14 cellular contexts compared by ENCODE assay signal in genomic region chr9:311837-312236, GRCh38.
DNase-seq lines count a peak whose midpoint lies in the region; TF ChIP-seq lines count a peak whose summit lies in the region.
"Had no signal": no experiment of that assay in that cellular context is flagged by ENCODE, and none has a peak within 500 bp of the region (broad histone marks: within the 10 kb centered on the region; RNA-seq: fewer than 3 reads in every experiment).

No MANE protein-coding gene starts in this region.

- intact Hi-C loops in esophagus muscularis mucosa (cut with DNase I) = no loop called here

- no peaks in the 10 kb centered on the region for H3K27me3 ChIP-seq in endodermal cell (ENCODE audit: control insufficient read depth, insufficient read depth, low read length, poor library complexity, severe bottlenecking)
- H3K27me3 ChIP-seq in esophagus muscularis mucosa = no peaks in the 10 kb centered on the region
- H3K27me3 ChIP-seq: BLaER1 treated with 17β-estradiol and CSF1 and Interleukin-3, amounts not matched to agents 10 nM and 100 nM had no signal

- no peaks in the 10 kb centered on the region for H3K27me3 Mint-ChIP-seq in activated T-cell treated with anti-CD3 and anti-CD28 coated beads, Interleukin-2, amount 50 U/mL, for 24 hours
- no peaks in the 10 kb centered on the region for H3K27me3 Mint-ChIP-seq in endodermal cell (ENCODE audit: insufficient read depth)
- H3K27me3 Mint-ChIP-seq: CD4-positive, alpha-beta T cell had no signal

- no peak for DNase-seq in activated T-cell treated with anti-CD3 and anti-CD28 coated beads, Interleukin-2, amount 50 U/mL, for 24 hours
- DNase-seq in activated T-cell treated with anti-CD3 and anti-CD28 coated beads, Interleukin-2, amount 50 U/mL, for 1 hour = no peak
- peak; percentile 51 for DNase-seq in endodermal cell
- DNase-seq in retina = peak; percentile 22
- no peak for DNase-seq in glomerular visceral epithelial cell (ENCODE audit: extremely low spot score)
- no peak for DNase-seq in cerebellum (ENCODE audit: low spot score)
- no peak for DNase-seq in esophagus muscularis mucosa (ENCODE audit: extremely low spot score)
- DNase-seq: ACHN; Calu3; CD4-positive, alpha-beta T cell; DMS 273 treated with DMSO at 0.1 percent for 48 hours; GM23248 had no signal

- no peaks in the 10 kb centered on the region for H3K9me3 Mint-ChIP-seq in activated T-cell treated with anti-CD3 and anti-CD28 coated beads, Interleukin-2, amount 50 U/mL, for 24 hours
- no peaks in the 10 kb centered on the region for H3K9me3 Mint-ChIP-seq in endodermal cell
- H3K9me3 Mint-ChIP-seq: CD4-positive, alpha-beta T cell had no signal

- no peak for TF ChIP-seq EP300 in esophagus muscularis mucosa (IDR thresholded peaks at IDR 0.05)

- H3K4me3 Mint-ChIP-seq in activated T-cell treated with anti-CD3 and anti-CD28 coated beads, Interleukin-2, amount 50 U/mL, for 24 hours = no peak overlapping the region
- no peak overlapping the region for H3K4me3 Mint-ChIP-seq in endodermal cell
- H3K4me3 Mint-ChIP-seq: CD4-positive, alpha-beta T cell had no signal

- H3K36me3 ChIP-seq in endodermal cell (ENCODE audit: control insufficient read depth, insufficient read depth, low read length) = peaks cover 10% of the 10 kb centered on the region
- peaks cover 0 to 38% (median 11%) of the 10 kb centered on the region in 4 donors for H3K36me3 ChIP-seq in esophagus muscularis mucosa

- H3K27ac ChIP-seq in endodermal cell (ENCODE audit: low read depth, low read length) (peak overlapping the region; percentile 32), esophagus muscularis mucosa (replicated peaks in 1 of 4) (no peak overlapping the region)
- H3K27ac ChIP-seq: GM23248 had no signal

- peak overlapping the region; percentile 26 for H3K27ac Mint-ChIP-seq in activated T-cell treated with anti-CD3 and anti-CD28 coated beads, Interleukin-2, amount 50 U/mL, for 24 hours
- peak overlapping the region; percentile 64 for H3K27ac Mint-ChIP-seq in endodermal cell
- H3K27ac Mint-ChIP-seq: CD4-positive, alpha-beta T cell had no signal

- peaks cover 4% of the 10 kb centered on the region for H3K4me1 ChIP-seq in endodermal cell (ENCODE audit: control insufficient read depth, insufficient read depth, low read length)
- no peaks in the 10 kb centered on the region for H3K4me1 ChIP-seq in esophagus muscularis mucosa

- H3K4me3 ChIP-seq in endodermal cell (ENCODE audit: low read length) (no peak overlapping the region), esophagus muscularis mucosa (no peak overlapping the region)
- H3K4me3 ChIP-seq: BLaER1 treated with 17β-estradiol and CSF1 and Interleukin-3, amounts not matched to agents 10 nM and 100 nM; GM12878; GM23248 had no signal

- 82 to 89% methylated on average over 9 to 14 of the region's 14 CpGs for WGBS in endodermal cell (ENCODE audit: insufficient coverage in 1 of 2, insufficient read length in 1 of 2), 2 experiments
- 74% methylated on average over 13 of the region's 14 CpGs for WGBS in esophagus muscularis mucosa

- TF ChIP-seq POLR2A in esophagus muscularis mucosa (IDR thresholded peaks at IDR 0.05; ENCODE audit: low read depth) = no peak

- TF ChIP-seq CTCF in endodermal cell (conservative IDR thresholded peaks at IDR 0.05) (no peak), esophagus muscularis mucosa (IDR thresholded peaks at IDR 0.05) (no peak)

- H3K9me3 ChIP-seq in endodermal cell (ENCODE audit: control insufficient read depth, low read length) (no peaks in the 10 kb centered on the region), esophagus muscularis mucosa (no peaks in the 10 kb centered on the region)

- H3K36me3 Mint-ChIP-seq in activated T-cell treated with anti-CD3 and anti-CD28 coated beads, Interleukin-2, amount 50 U/mL, for 24 hours (ENCODE audit: low read depth) = peaks cover 91% of the 10 kb centered on the region
- peaks cover 11% of the 10 kb centered on the region for H3K36me3 Mint-ChIP-seq in endodermal cell (ENCODE audit: low read depth)

- H3K4me1 Mint-ChIP-seq in activated T-cell treated with anti-CD3 and anti-CD28 coated beads, Interleukin-2, amount 50 U/mL, for 24 hours (ENCODE audit: low read depth) = no peaks in the 10 kb centered on the region
- H3K4me1 Mint-ChIP-seq in endodermal cell = peaks cover 37% of the 10 kb centered on the region

- no peak overlapping the region for H3K9ac ChIP-seq in endodermal cell (ENCODE audit: extremely low read depth, low read length, poor library complexity, severe bottlenecking)
- H3K9ac ChIP-seq: BLaER1 treated with 17β-estradiol and CSF1 and Interleukin-3, amounts not matched to agents 10 nM and 100 nM; GM23248 had no signal

Comparison
In these comparisons a context has a peak if more than half of its experiments do, and no peak if none do; other contexts are left out.
1. DNase-seq: peak in endodermal cell (single experiment) and retina (single experiment); none in activated T-cell treated with anti-CD3 and anti-CD28 coated beads, Interleukin-2, amount 50 U/mL, for 24 hours (single experiment), activated T-cell treated with anti-CD3 and anti-CD28 coated beads, Interleukin-2, amount 50 U/mL, for 1 hour (single experiment), glomerular visceral epithelial cell (single experiment), cerebellum (single experiment) and esophagus muscularis mucosa (single experiment).